Comparison of ENCODE assay signal across 21 cellular contexts in genomic region chr22:22930571-22931556, GRCh38. TPM values are rescaled to one million over a fixed set of nuclear protein-coding genes. Genes with fewer than 3 reads are reported as not detected.
A peak's percentile ranks its signal among the peaks of the same experiment; 100 is the strongest.
DNase-seq lines count a peak whose midpoint lies in the region; ATAC-seq, FAIRE-seq and TF ChIP-seq lines count a peak whose summit lies in the region.
"Had no signal": no experiment of that assay in that cellular context is flagged by ENCODE, and none has a peak within 500 bp of the region (broad histone marks: within the 10 kb centered on the region; RNA-seq: fewer than 3 reads in every experiment).

No MANE protein-coding gene starts in this region.

- DNase-seq in GM12891 (ENCODE audit: insufficient read length, low spot score): no peak
- peak; percentile 55 for DNase-seq in RPMI8226
- peak; percentile 25 for DNase-seq in myocyte (ENCODE audit: low read depth)
- DNase-seq in Kasumi-1 (lab: John Stamatoyannopoulos, UW): no peak
- DNase-seq in NCI-H446 treated with DMSO at 0.1 percent for 48 hours (lab: John Stamatoyannopoulos, UW): no peak
- no peak for DNase-seq in T-cell
- DNase-seq: activated effector memory CD4-positive, alpha-beta T cell treated with anti-CD3 and anti-CD28 coated beads, Interleukin-2, amount 50 U/mL, for 16 hours; NCI-H1105 treated with DMSO at 0.1 percent for 48 hours; NCI-H510A treated with DMSO at 0.1 percent for 48 hours; testis; WERI-Rb-1 had no signal

- H3K9me3 Mint-ChIP-seq in T-cell: no peaks in the 10 kb centered on the region
- H3K9me3 Mint-ChIP-seq: nephron; T-helper 2 cell treated with Interferon-gamma antibody and Interleukin-4, amounts not matched to agents 5 μg/mL and 100 μg/mL, for 36 hours had no signal

- no peaks in the 10 kb centered on the region for H3K9me3 ChIP-seq in BLaER1 treated with 17β-estradiol and CSF1 and Interleukin-3, amounts not matched to agents 10 nM and 100 nM (replicated peaks in 1 of 11)
- H3K9me3 ChIP-seq: testis, vagina had no signal

- ATAC-seq in esophagus mucosa (no peak), T-cell (replicated peaks in 1 of 4) (no peak)
- ATAC-seq: sciatic nerve had no signal

- peak; percentile 75 for FAIRE-seq in GM12891 (lab: Jason Lieb, UNC)

- no peaks in the 10 kb centered on the region for H3K27me3 Mint-ChIP-seq in T-cell

- CTCF ChIA-PET in T-cell (lab: Charles Lee): no interaction called here

- peak overlapping the region in 10 of 11 experiments; percentile 43 to 87 (median 82); a peak in 17 of 22 replicates for H3K9ac ChIP-seq in BLaER1 treated with 17β-estradiol and CSF1 and Interleukin-3, amounts not matched to agents 10 nM and 100 nM

- H3K4me3 Mint-ChIP-seq in T-cell: no peak overlapping the region
- H3K4me3 Mint-ChIP-seq: brain; nephron; T-helper 2 cell treated with Interferon-gamma antibody and Interleukin-4, amounts not matched to agents 5 μg/mL and 100 μg/mL, for 36 hours had no signal

- H3K4me1 ChIP-seq in BLaER1 treated with 17β-estradiol and CSF1 and Interleukin-3, amounts not matched to agents 10 nM and 100 nM: peaks cover 96 to 100% (median 99%) of the 10 kb centered on the region in 10 experiments
- H3K4me1 ChIP-seq: testis, vagina had no signal

- H3K27me3 ChIP-seq in BLaER1 treated with 17β-estradiol and CSF1 and Interleukin-3, amounts not matched to agents 10 nM and 100 nM: no peaks in the 10 kb centered on the region
- H3K27me3 ChIP-seq: testis, vagina had no signal

- POLR2A ChIA-PET in T-cell (lab: Charles Lee): no interaction called here

- peaks cover 17 to 42% (median 18%) of the 10 kb centered on the region in 3 donors for H3K4me1 Mint-ChIP-seq in T-cell
- H3K4me1 Mint-ChIP-seq: brain had no signal

- peak overlapping the region; percentile 47 to 99 (median 93); a peak in 21 of 22 replicates for H3K27ac ChIP-seq in BLaER1 treated with 17β-estradiol and CSF1 and Interleukin-3, amounts not matched to agents 10 nM and 100 nM
- H3K27ac ChIP-seq: SK-N-MC, testis, vagina, WERI-Rb-1 had no signal

- H3K36me3 Mint-ChIP-seq in T-cell: no peaks in the 10 kb centered on the region
- H3K36me3 Mint-ChIP-seq: brain had no signal

- H4K20me1 ChIP-seq in BLaER1 treated with 17β-estradiol and CSF1 and Interleukin-3, amounts not matched to agents 10 nM and 100 nM: no peaks in the 10 kb centered on the region

- no peak for TF ChIP-seq POLR2A in GM12891 (IDR thresholded peaks at IDR 0.05; ENCODE audit: low read depth, low read length)

- peak overlapping the region in 2 of 10 experiments; percentile 11 to 43; a peak in 2 of 20 replicates for H3K4me3 ChIP-seq in BLaER1 treated with 17β-estradiol and CSF1 and Interleukin-3, amounts not matched to agents 10 nM and 100 nM
- H3K4me3 ChIP-seq: SK-N-MC, testis, vagina had no signal

- no peaks in the 10 kb centered on the region for H3K36me3 ChIP-seq in BLaER1 treated with 17β-estradiol and CSF1 and Interleukin-3, amounts not matched to agents 10 nM and 100 nM
- H3K36me3 ChIP-seq: vagina, WERI-Rb-1 had no signal

- H3K4me2 ChIP-seq in BLaER1 treated with 17β-estradiol and CSF1 and Interleukin-3, amounts not matched to agents 10 nM and 100 nM: peak overlapping the region; percentile 77 to 99 (median 92)

- no peak overlapping the region for H3K27ac Mint-ChIP-seq in T-cell
- H3K27ac Mint-ChIP-seq: brain; nephron; T-helper 2 cell treated with Interferon-gamma antibody and Interleukin-4, amounts not matched to agents 5 μg/mL and 100 μg/mL, for 36 hours had no signal

TF ChIP-seq in GM12891, 5 proteins besides CTCF, POLR2A, EP300 and RAD21:
- TF ChIP-seq TAF1 (IDR thresholded peaks at IDR 0.05; ENCODE audit: low read depth, low read length) (no peak), PAX5 (IDR thresholded peaks at IDR 0.05; ENCODE audit: insufficient read depth, low read length, severe bottlenecking) (no peak), SPI1 (IDR thresholded peaks at IDR 0.05; ENCODE audit: low read depth, low read length) (no peak), POU2F2 (IDR thresholded peaks at IDR 0.05; ENCODE audit: low read depth, low read length) (no peak), POLR2AphosphoS5 (IDR thresholded peaks at IDR 0.05; ENCODE audit: low read depth, low read length) (no peak)

RNA-seq across cellular contexts. Expression of gene IGLL5, which starts 43.2 kb away (rescaled TPM):
- polyA plus RNA-seq in GM12891 (2012; ENCODE audit: low read depth, missing spikeins): 28.1 TPM
- total RNA-seq in myocyte (not detected in 2 replicates), esophagus mucosa (1.8 TPM), T-cell (1 to 10 TPM in 3 of 5 donors, under 1 TPM in 2; 0.35 to 2.9 (median 2.1) TPM)
- not detected for polyA plus RNA-seq in myocyte (2012)
- total RNA-seq: G401, mesenteric fat pad had no signal

Comparison
In these comparisons a context has a peak if more than half of its experiments do, and no peak if none do; other contexts are left out.
1. DNase-seq: peak in RPMI8226 (single experiment) and myocyte (single experiment); none in GM12891 (single experiment), Kasumi-1 (0 of 2), NCI-H446 treated with DMSO at 0.1 percent for 48 hours (single experiment) and T-cell (0 of 34).